32 cellular contexts compared by ENCODE assay signal in the genomic region with DNA sequence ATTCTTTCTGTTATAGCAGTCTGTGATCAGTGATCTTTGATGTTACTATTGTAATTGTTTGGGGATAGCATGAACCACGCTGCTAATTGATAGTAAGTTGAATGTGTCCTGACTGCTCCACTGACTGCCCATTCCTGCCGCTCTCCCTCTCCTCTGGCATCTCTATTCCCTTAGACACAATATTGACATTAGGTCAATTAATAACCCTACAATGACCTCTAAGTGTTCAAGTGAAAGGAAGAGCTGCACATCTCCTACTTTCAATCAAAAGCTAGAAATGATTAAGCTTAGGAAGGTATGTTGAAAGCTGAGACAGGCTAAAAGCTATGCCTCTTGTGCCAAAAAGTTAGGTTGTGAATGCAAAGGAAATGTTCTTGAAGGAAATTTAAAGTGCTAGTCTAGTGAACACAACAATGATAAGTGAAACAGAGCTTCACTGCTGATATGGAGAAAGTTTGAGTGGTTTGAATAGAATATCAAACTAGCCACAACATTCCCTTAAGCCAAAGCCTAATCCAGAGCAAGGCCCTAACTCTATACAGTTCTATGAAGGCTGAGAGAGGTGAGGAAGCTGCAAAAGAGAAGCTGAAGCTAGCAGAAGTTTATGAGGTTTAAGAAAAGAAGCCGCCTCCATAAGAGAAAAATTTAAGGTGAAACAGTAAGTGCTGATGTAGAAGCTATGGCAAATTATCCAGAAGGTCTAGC.
"Had no signal": no experiment of that assay in that cellular context is flagged by ENCODE, and none has a peak within 500 bp of the region (broad histone marks: within the 10 kb centered on the region; RNA-seq: fewer than 3 reads in every experiment).

No MANE protein-coding gene starts in this region.

- H3K9me3 ChIP-seq: gastroesophageal sphincter, mucosa of descending colon, sigmoid colon, thyroid gland had no signal

- H3K27ac Mint-ChIP-seq: activated T-helper 1 cell treated with anti-CD3 and anti-CD28 coated beads, Interleukin-12 subunit alpha, Interleukin-12 subunit beta, Interleukin-2, Interleukin-4 antibody, amounts not matched to agents 30 ng/mL and 10 ng/mL and 1 ng/mL, durations not matched to agents 14 hours and 24 hours and 36 hours; natural killer cell treated with Interleukin-12 subunit alpha and Interleukin-12 subunit beta and Interleukin-15 and Interleukin-18, amount 100 ng/mL, for 72 hours; stimulated activated memory B cell treated with anti-CD40 and anti-IgM and Interleukin-4, amounts not matched to agents 10 μg/mL and 1 μg/mL and 100 μg/mL, for 72 hours; stimulated activated naive CD8-positive, alpha-beta T cell treated with anti-CD3 and anti-CD28 coated beads, Interleukin-15, amount 100 ng/mL, for 72 hours; T-cell; T-helper 2 cell treated with Interferon-gamma antibody and Interleukin-4, amounts not matched to agents 5 μg/mL and 100 μg/mL, for 36 hours had no signal

- DNase-seq: activated CD4-positive, alpha-beta T cell treated with anti-CD3 and anti-CD28 coated beads for 48 hours; activated CD4-positive, alpha-beta T cell treated with anti-CD3 and anti-CD28 coated beads, Interleukin-2, amount 50 U/mL, for 48 hours; activated CD8-positive, alpha-beta memory T cell treated with anti-CD3 and anti-CD28 coated beads, Interleukin-2, amount 50 U/mL, for 4 hours; activated effector memory CD4-positive, alpha-beta T cell treated with anti-CD3 and anti-CD28 coated beads, Interleukin-2, amount 50 U/mL, for 16 hours; activated naive CD4-positive, alpha-beta T cell treated with anti-CD3 and anti-CD28 coated beads, Interleukin-2, amount 50 U/mL, for 16 hours; activated T-cell treated with anti-CD3 and anti-CD28 coated beads, Interleukin-2, amount 50 U/mL, for 1 hour; amniotic stem cell; caudate nucleus; cortex of kidney; effector memory CD8-positive, alpha-beta T cell; hippocampal formation; left colon; mesendoderm; mucosa of descending colon; posterior cingulate gyrus; retina; sigmoid colon; small intestine; stimulated activated CD4-positive, alpha-beta T cell treated with anti-CD3 and anti-CD28 coated beads, Interleukin-4, amount 100 ng/mL, for 24 hours; stimulated activated naive CD8-positive, alpha-beta T cell treated with anti-CD3 and anti-CD28 coated beads, Interleukin-15, amount 100 ng/mL, for 72 hours; T-cell; thyroid gland; WERI-Rb-1 had no signal

- H3K36me3 Mint-ChIP-seq: natural killer cell treated with Interleukin-12 subunit alpha and Interleukin-12 subunit beta and Interleukin-15 and Interleukin-18, amount 100 ng/mL, for 72 hours had no signal

- H3K27ac ChIP-seq: gastroesophageal sphincter, sigmoid colon, thyroid gland, WERI-Rb-1 had no signal

- H3K4me3 Mint-ChIP-seq: activated T-helper 1 cell treated with anti-CD3 and anti-CD28 coated beads, Interleukin-12 subunit alpha, Interleukin-12 subunit beta, Interleukin-2, Interleukin-4 antibody, amounts not matched to agents 30 ng/mL and 10 ng/mL and 1 ng/mL, durations not matched to agents 14 hours and 24 hours and 36 hours; effector memory CD8-positive, alpha-beta T cell; natural killer cell treated with Interleukin-12 subunit alpha and Interleukin-12 subunit beta and Interleukin-15 and Interleukin-18, amount 100 ng/mL, for 72 hours; stimulated activated memory B cell treated with anti-CD40 and anti-IgM and Interleukin-4, amounts not matched to agents 10 μg/mL and 1 μg/mL and 100 μg/mL, for 72 hours; stimulated activated naive CD8-positive, alpha-beta T cell treated with anti-CD3 and anti-CD28 coated beads, Interleukin-15, amount 100 ng/mL, for 72 hours; T-cell; T-helper 2 cell treated with Interferon-gamma antibody and Interleukin-4, amounts not matched to agents 5 μg/mL and 100 μg/mL, for 36 hours had no signal

- H3K27me3 Mint-ChIP-seq: effector memory CD8-positive, alpha-beta T cell; natural killer cell treated with Interleukin-12 subunit alpha and Interleukin-12 subunit beta and Interleukin-15 and Interleukin-18, amount 100 ng/mL, for 72 hours; stimulated activated memory B cell treated with anti-CD40 and anti-IgM and Interleukin-4, amounts not matched to agents 10 μg/mL and 1 μg/mL and 100 μg/mL, for 72 hours; stimulated activated naive CD8-positive, alpha-beta T cell treated with anti-CD3 and anti-CD28 coated beads, Interleukin-15, amount 100 ng/mL, for 72 hours; T-cell had no signal

- H3K36me3 ChIP-seq: sigmoid colon, thyroid gland had no signal

- H3K9me3 Mint-ChIP-seq: activated T-helper 1 cell treated with anti-CD3 and anti-CD28 coated beads, Interleukin-12 subunit alpha, Interleukin-12 subunit beta, Interleukin-2, Interleukin-4 antibody, amounts not matched to agents 30 ng/mL and 10 ng/mL and 1 ng/mL, durations not matched to agents 14 hours and 24 hours and 36 hours; effector memory CD8-positive, alpha-beta T cell; natural killer cell treated with Interleukin-12 subunit alpha and Interleukin-12 subunit beta and Interleukin-15 and Interleukin-18, amount 100 ng/mL, for 72 hours; stimulated activated memory B cell treated with anti-CD40 and anti-IgM and Interleukin-4, amounts not matched to agents 10 μg/mL and 1 μg/mL and 100 μg/mL, for 72 hours; stimulated activated naive CD8-positive, alpha-beta T cell treated with anti-CD3 and anti-CD28 coated beads, Interleukin-15, amount 100 ng/mL, for 72 hours; T-cell; T-helper 2 cell treated with Interferon-gamma antibody and Interleukin-4, amounts not matched to agents 5 μg/mL and 100 μg/mL, for 36 hours had no signal

- H3K27me3 ChIP-seq: gastroesophageal sphincter, sigmoid colon, thyroid gland had no signal

- ATAC-seq: activated CD4-positive, CD25-positive, alpha-beta regulatory T cell treated with anti-CD3 and anti-CD28 coated beads, Interleukin-2, amount 50 U/mL, for 24 hours; effector memory CD8-positive, alpha-beta T cell; gastroesophageal sphincter; left colon; mucosa of descending colon; natural killer cell treated with Interleukin-12 subunit alpha and Interleukin-12 subunit beta and Interleukin-15 and Interleukin-18, amount 100 ng/mL, for 72 hours; stimulated activated memory B cell treated with anti-CD40 and anti-IgM and Interleukin-4, amounts not matched to agents 10 μg/mL and 1 μg/mL and 100 μg/mL, for 72 hours; stimulated activated naive CD8-positive, alpha-beta T cell treated with anti-CD3 and anti-CD28 coated beads, Interleukin-15, amount 100 ng/mL, for 72 hours; T-cell had no signal

- H3K4me3 ChIP-seq: gastroesophageal sphincter, lung, mucosa of descending colon, sigmoid colon, thyroid gland had no signal

- FAIRE-seq: endothelial cell of umbilical vein, keratinocyte, small intestine had no signal
